Comparison of ENCODE assay signal across 1 cellular context in the genomic region with DNA sequence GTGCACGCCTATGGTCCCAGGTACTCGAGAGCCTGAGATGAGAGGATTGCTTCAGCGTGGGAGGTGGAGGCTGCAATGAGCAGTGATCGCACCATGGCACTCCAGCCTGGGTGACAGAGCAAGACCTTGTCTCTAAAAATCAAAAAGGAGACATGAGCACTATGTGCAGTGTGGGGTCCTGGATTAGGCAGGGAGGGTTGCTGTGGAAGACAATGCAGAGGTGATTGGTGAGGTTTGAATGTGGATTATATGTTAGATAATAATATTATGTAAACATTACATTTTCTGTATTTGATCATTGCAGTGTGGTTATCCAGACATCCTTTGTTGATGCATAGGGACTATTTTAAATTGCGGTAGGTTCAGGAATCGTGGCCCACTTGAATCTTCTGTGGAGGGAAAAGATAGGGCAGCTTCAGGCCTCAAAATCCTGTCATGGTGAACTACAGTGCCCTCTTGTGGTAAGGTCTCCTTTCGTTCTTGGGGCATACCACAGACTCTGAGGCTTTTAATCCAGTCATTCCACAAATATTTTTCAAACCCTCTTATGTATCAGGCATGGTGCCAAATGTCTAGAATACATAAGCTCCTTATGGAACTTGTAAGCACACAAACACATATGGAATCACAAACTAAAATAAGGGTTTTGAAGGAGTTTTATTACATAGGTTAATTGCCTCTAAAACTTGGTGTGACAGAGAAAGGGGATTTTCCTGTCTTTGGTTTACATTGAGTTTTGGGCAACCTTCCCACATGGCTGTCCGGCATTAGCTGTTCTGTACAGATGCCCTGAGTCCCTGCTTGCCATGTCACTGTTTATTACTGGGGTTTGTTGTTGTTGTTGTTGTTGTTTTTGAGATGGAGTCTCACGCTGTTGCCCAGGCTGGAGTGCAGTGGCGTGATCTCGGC.
TF ChIP-seq lines count a peak whose summit lies in the region.

No MANE protein-coding gene starts in this region.

TF ChIP-seq in GM12878, 131 proteins besides CTCF, POLR2A, EP300 and RAD21 (continued from another document):
- no peak for TF ChIP-seq KAT2A (conservative IDR thresholded peaks at IDR 0.05; ENCODE audit: control insufficient read depth, low read depth, low read length)
- TF ChIP-seq MYB (IDR thresholded peaks at IDR 0.05; ENCODE audit: borderline replicate concordance, low read depth, low read length), result no peak
- no peak for TF ChIP-seq ZNF622 (IDR thresholded peaks at IDR 0.05)
- TF ChIP-seq WRNIP1 (IDR thresholded peaks at IDR 0.05; ENCODE audit: borderline replicate concordance, low read depth, low read length), result no peak
- TF ChIP-seq, protein P1, sequence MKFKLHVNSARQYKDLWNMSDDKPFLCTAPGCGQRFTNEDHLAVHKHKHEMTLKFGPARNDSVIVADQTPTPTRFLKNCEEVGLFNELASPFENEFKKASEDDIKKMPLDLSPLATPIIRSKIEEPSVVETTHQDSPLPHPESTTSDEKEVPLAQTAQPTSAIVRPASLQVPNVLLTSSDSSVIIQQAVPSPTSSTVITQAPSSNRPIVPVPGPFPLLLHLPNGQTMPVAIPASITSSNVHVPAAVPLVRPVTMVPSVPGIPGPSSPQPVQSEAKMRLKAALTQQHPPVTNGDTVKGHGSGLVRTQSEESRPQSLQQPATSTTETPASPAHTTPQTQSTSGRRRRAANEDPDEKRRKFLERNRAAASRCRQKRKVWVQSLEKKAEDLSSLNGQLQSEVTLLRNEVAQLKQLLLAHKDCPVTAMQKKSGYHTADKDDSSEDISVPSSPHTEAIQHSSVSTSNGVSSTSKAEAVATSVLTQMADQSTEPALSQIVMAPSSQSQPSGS (IDR thresholded peaks at IDR 0.05; ENCODE audit: low read length), result no peak
- no peak for TF ChIP-seq SIX5 (IDR thresholded peaks at IDR 0.05; ENCODE audit: low read depth, low read length, severe bottlenecking)
